In genomic region chr4:40205259-40206198, GRCh38 we compare ENCODE assay signal across 9 cellular contexts. TPM values are rescaled to one million over a fixed set of nuclear protein-coding genes. Genes with fewer than 3 reads are reported as not detected.
A peak's percentile ranks its signal among the peaks of the same experiment; 100 is the strongest.
DNase-seq lines count a peak whose midpoint lies in the region; ATAC-seq, FAIRE-seq and TF ChIP-seq lines count a peak whose summit lies in the region.
"Had no signal": no experiment of that assay in that cellular context is flagged by ENCODE, and none has a peak within 500 bp of the region (broad histone marks: within the 10 kb centered on the region; RNA-seq: fewer than 3 reads in every experiment).

No MANE protein-coding gene starts in this region.

- H3K27ac ChIP-seq in Peyer's patch (peak overlapping the region; percentile 79 to 87 (median 80)), keratinocyte (ENCODE audit: control insufficient read depth, insufficient read depth, low read length) (no peak overlapping the region)

- H3K79me2 ChIP-seq in keratinocyte (ENCODE audit: control insufficient read depth, insufficient read depth, low read length), result no peaks in the 10 kb centered on the region

- no peaks in the 10 kb centered on the region for H3K27me3 Mint-ChIP-seq in activated CD8-positive, alpha-beta memory T cell treated with anti-CD3 and anti-CD28 coated beads, Interleukin-2, amount 10 ng/mL, durations not matched to agents 7 days and 5 days

- H3K9ac ChIP-seq in keratinocyte (ENCODE audit: control insufficient read depth, extremely low read depth, insufficient read depth, low read length), result no peak overlapping the region

- H3K4me1 Mint-ChIP-seq in activated CD8-positive, alpha-beta memory T cell treated with anti-CD3 and anti-CD28 coated beads, Interleukin-2, amount 10 ng/mL, durations not matched to agents 7 days and 5 days, result peaks cover 62% of the 10 kb centered on the region

- H3K9me1 ChIP-seq in keratinocyte (ENCODE audit: control insufficient read depth, extremely low read depth, insufficient read depth, low read length), result no peaks in the 10 kb centered on the region

- H3K4me1 ChIP-seq in Peyer's patch (peaks cover 0 to 4% (median 0%) of the 10 kb centered on the region in 4 donors), keratinocyte (ENCODE audit: control insufficient read depth, extremely low read depth, insufficient read depth, low read length) (peaks cover 7% of the 10 kb centered on the region)

- no peak overlapping the region for H2AFZ ChIP-seq in keratinocyte (ENCODE audit: control insufficient read depth, low read length)

- dilution Hi-C loops in keratinocyte (cut with MboI; ENCODE audit: extremely low pct_ligation_motif_present, low sequenced_read_pairs), result no loop called here

- ATAC-seq in activated CD8-positive, alpha-beta memory T cell treated with anti-CD3 and anti-CD28 coated beads, Interleukin-2, amount 10 ng/mL, durations not matched to agents 7 days and 5 days, result peak; percentile 50
- ATAC-seq in HG02943 (IDR thresholded peaks at IDR 0.05; ENCODE audit: low read depth, unreplicated experiment), result peak; percentile 71

- H4K20me1 ChIP-seq in keratinocyte (ENCODE audit: control insufficient read depth, extremely low read depth, insufficient read depth, low read length), result no peaks in the 10 kb centered on the region

- TF ChIP-seq POLR2A in Peyer's patch (IDR thresholded peaks at IDR 0.05), result peak in 1 of 2 donors; percentile 36

- peak; percentile 80 for DNase-seq in activated CD8-positive, alpha-beta memory T cell treated with anti-CD3 and anti-CD28 coated beads, Interleukin-2, amount 10 ng/mL, durations not matched to agents 7 days and 5 days
- DNase-seq in activated CD8-positive, alpha-beta memory T cell treated with anti-CD3 and anti-CD28 coated beads, Interleukin-2, amount 50 U/mL, for 48 hours, result no peak
- DNase-seq in Peyer's patch (peak in 1 of 3 donors; percentile 64), keratinocyte (ENCODE audit: low read depth, low spot score) (no peak), NCI-H187 treated with DMSO at 0.1 percent for 48 hours (lab: John Stamatoyannopoulos, UW) (no peak), activated gamma-delta T cell (lab: John Stamatoyannopoulos, UW) (no peak), dedifferentiated amniotic fluid mesenchymal stem cell (ENCODE audit: extremely low spot score) (no peak)

- H3K27ac Mint-ChIP-seq in activated CD8-positive, alpha-beta memory T cell treated with anti-CD3 and anti-CD28 coated beads, Interleukin-2, amount 10 ng/mL, durations not matched to agents 7 days and 5 days, result peak overlapping the region; percentile 99

- H3K9me3 Mint-ChIP-seq in activated CD8-positive, alpha-beta memory T cell treated with anti-CD3 and anti-CD28 coated beads, Interleukin-2, amount 10 ng/mL, durations not matched to agents 7 days and 5 days (ENCODE audit: low read depth), result no peaks in the 10 kb centered on the region

- FAIRE-seq in keratinocyte (lab: Jason Lieb, UNC), result peak; percentile 56

- peak overlapping the region; percentile 98 for H3K4me3 Mint-ChIP-seq in activated CD8-positive, alpha-beta memory T cell treated with anti-CD3 and anti-CD28 coated beads, Interleukin-2, amount 10 ng/mL, durations not matched to agents 7 days and 5 days

- H3K36me3 ChIP-seq in Peyer's patch (no peaks in the 10 kb centered on the region), keratinocyte (ENCODE audit: control insufficient read depth in 2 of 2, extremely low read depth in 1 of 2, insufficient read depth in 2 of 2, low read length in 2 of 2) (no peaks in the 10 kb centered on the region)

- H3K4me3 ChIP-seq in Peyer's patch (peak overlapping the region in 3 of 4 donors; percentile 5 to 16 (median 11)), keratinocyte (ENCODE audit: control insufficient read depth in 2 of 3, extremely low read depth in 1 of 3, insufficient read depth in 2 of 3, low read depth in 1 of 3, low read length in 3 of 3) (no peak overlapping the region)

- CTCF ChIA-PET in activated CD8-positive, alpha-beta memory T cell treated with anti-CD3 and anti-CD28 coated beads, Interleukin-2, amount 10 ng/mL, durations not matched to agents 7 days and 5 days (lab: Charles Lee), result interaction anchor here (0.6 to 3.8 kb wide), 23 partner anchors 8 to 291 kb away, joined by 3 to 17 read pairs (median 5); partner anchors contain the start of genes N4BP2 and RHOH

- H3K27me3 ChIP-seq in Peyer's patch (no peaks in the 10 kb centered on the region), keratinocyte (ENCODE audit: control insufficient read depth, extremely low read depth, insufficient read depth, low read length) (no peaks in the 10 kb centered on the region)

- no peak overlapping the region for H3K4me2 ChIP-seq in keratinocyte (ENCODE audit: control insufficient read depth, extremely low read depth, insufficient read depth, low read depth, low read length)

- H3K9me3 ChIP-seq in Peyer's patch (no peaks in the 10 kb centered on the region), keratinocyte (ENCODE audit: control insufficient read depth, low read depth, low read length) (no peaks in the 10 kb centered on the region)

- no peak for TF ChIP-seq CTCF in Peyer's patch (IDR thresholded peaks at IDR 0.05)
- TF ChIP-seq CTCF in keratinocyte (optimal IDR thresholded peaks at IDR 0.05 in 1 of 3, IDR thresholded peaks at IDR 0.05 in 1 of 3, conservative IDR thresholded peaks at IDR 0.05 in 1 of 3; ENCODE audit: extremely low read depth in 1 of 3, insufficient read depth in 2 of 3, low read length in 3 of 3), result no peak

- peaks cover 74% of the 10 kb centered on the region for H3K36me3 Mint-ChIP-seq in activated CD8-positive, alpha-beta memory T cell treated with anti-CD3 and anti-CD28 coated beads, Interleukin-2, amount 10 ng/mL, durations not matched to agents 7 days and 5 days

RNA-seq across cellular contexts. Expression of gene RHOH, which starts 8.7 kb away (rescaled TPM):
- 100 to 1,000 TPM; 136 to 145 TPM for total RNA-seq in activated CD8-positive, alpha-beta memory T cell treated with anti-CD3 and anti-CD28 coated beads, Interleukin-2, amount 10 ng/mL, durations not matched to agents 7 days and 5 days
- 10 to 100 TPM in 2 of 4 donors, 1 to 10 TPM in 2; 3.0 to 46.2 (median 9.8) TPM for total RNA-seq in Peyer's patch
- polyA plus RNA-seq in keratinocyte, result 0.04 to 0.15 TPM in 2 of 3 replicates, not detected in the other
- polyA plus RNA-seq in keratinocyte (2011; ENCODE audit: low read depth), result not detected
- polyA plus RNA-seq in keratinocyte (2011; cell fraction: cytosol; rRNA removed), result not detected in 2 replicates
- 0.16 and 0.17 TPM in 2 replicates for polyA plus RNA-seq in keratinocyte (2011; cell fraction: nucleus; rRNA removed)
- not detected in 2 replicates for polyA plus RNA-seq in keratinocyte (2012; ENCODE audit: low replicate concordance)
- polyA minus RNA-seq in keratinocyte, result not detected in 3 replicates
- not detected for polyA minus RNA-seq in keratinocyte (2011; cell fraction: cytosol; rRNA and poly(A)+ RNA removed)
- 0.62 TPM in 1 of 2 replicates, not detected in the other for polyA minus RNA-seq in keratinocyte (2011; cell fraction: nucleus; rRNA and poly(A)+ RNA removed)
- total RNA-seq: lung microvascular endothelial cell had no signal

Comparison
In these comparisons a context has a peak if more than half of its experiments do, and no peak if none do; other contexts are left out.
1. H3K4me3 ChIP-seq: peak in Peyer's patch (3 of 4); none in keratinocyte (0 of 3).